21 cellular contexts compared by ENCODE assay signal in genomic region chr2:64243081-64244048, GRCh38.
"Had no signal": no experiment of that assay in that cellular context is flagged by ENCODE, and none has a peak within 500 bp of the region (broad histone marks: within the 10 kb centered on the region; RNA-seq: fewer than 3 reads in every experiment).

No MANE protein-coding gene starts in this region.

- H3K27me3 ChIP-seq: esophagus muscularis mucosa, heart left ventricle, pancreas, SJSA1, transverse colon had no signal

- H3K36me3 ChIP-seq: esophagus muscularis mucosa, heart left ventricle, pancreas, SJSA1, transverse colon had no signal

- H3K4me1 ChIP-seq: pancreas, transverse colon had no signal

- H3K4me3 ChIP-seq: esophagus muscularis mucosa, heart left ventricle, pancreas, SJSA1, smooth muscle cell, transverse colon had no signal

- H3K9me3 ChIP-seq: esophagus muscularis mucosa, heart left ventricle, pancreas, SJSA1, transverse colon had no signal

- DNase-seq: activated CD4-positive, alpha-beta T cell treated with anti-CD3 and anti-CD28 coated beads for 36 hours; activated CD8-positive, alpha-beta memory T cell treated with anti-CD3 and anti-CD28 coated beads, Interleukin-2, amount 50 U/mL, for 4 hours; activated CD8-positive, alpha-beta T cell treated with anti-CD3 and anti-CD28 coated beads for 36 hours; activated naive CD4-positive, alpha-beta T cell treated with Interleukin-2 at 50 U/mL for 16 hours; activated naive CD8-positive, alpha-beta T cell treated with anti-CD3 and anti-CD28 coated beads, Interleukin-2, amount 50 U/mL, for 24 hours; central memory CD4-positive, alpha-beta T cell; effector memory CD4-positive, alpha-beta T cell; islet precursor cell; naive B cell; pancreas; substantia nigra; SW 1271; T-helper 9 cell; transverse colon had no signal

- H3K27ac ChIP-seq: esophagus muscularis mucosa, pancreas, SJSA1, transverse colon had no signal

- FAIRE-seq: astrocyte, frontal cortex, pancreas had no signal

- ATAC-seq: activated CD4-positive, alpha-beta T cell treated with anti-CD3 and anti-CD28 coated beads for 36 hours; activated CD8-positive, alpha-beta T cell treated with anti-CD3 and anti-CD28 coated beads for 36 hours; activated naive CD8-positive, alpha-beta T cell treated with anti-CD3 and anti-CD28 coated beads, Interleukin-2, amount 50 U/mL, for 24 hours; pancreas; stimulated activated memory B cell treated with anti-CD40 and anti-IgM and Interleukin-4, amounts not matched to agents 10 μg/mL and 1 μg/mL and 100 μg/mL, for 72 hours had no signal
